9 cellular contexts compared by ENCODE assay signal in genomic region chr7:46352335-46352954, GRCh38.
A peak's percentile ranks its signal among the peaks of the same experiment; 100 is the strongest.
DNase-seq lines count a peak whose midpoint lies in the region; ATAC-seq lines count a peak whose summit lies in the region.
"Had no signal": no experiment of that assay in that cellular context is flagged by ENCODE, and none has a peak within 500 bp of the region (broad histone marks: within the 10 kb centered on the region; RNA-seq: fewer than 3 reads in every experiment).

No MANE protein-coding gene starts in this region.

- no peaks in the 10 kb centered on the region for H3K27me3 ChIP-seq in right cardiac atrium (ENCODE audit: control insufficient read depth, insufficient read depth)

- H3K27ac ChIP-seq in right cardiac atrium (ENCODE audit: low read length), result no peak overlapping the region

- H3K27ac Mint-ChIP-seq in activated naive CD8-positive, alpha-beta T cell treated with anti-CD3 and anti-CD28 coated beads, Interleukin-2, amount 50 U/mL, for 24 hours, result no peak overlapping the region
- H3K27ac Mint-ChIP-seq: CD8-positive, alpha-beta memory T cell had no signal

- H3K9me3 ChIP-seq in right cardiac atrium (ENCODE audit: control insufficient read depth, low read length), result no peaks in the 10 kb centered on the region

- intact Hi-C loops in right cardiac atrium (cut with DNase I), result loop anchor here (2.0 to 10.0 kb wide), 3 partner anchors 430 to 742 kb away; partner anchors contain the start of gene IGFBP3 (in 3 of the 4)

- peak; percentile 30 to 77 for DNase-seq in NCI-H524 (lab: John Stamatoyannopoulos, UW)
- no peak for DNase-seq in NCI-H524 treated with DMSO at 0.1 percent for 48 hours (lab: John Stamatoyannopoulos, UW)
- peak; percentile 42 for DNase-seq in KBM-7
- peak; percentile 10 for DNase-seq in activated naive CD8-positive, alpha-beta T cell treated with anti-CD3 and anti-CD28 coated beads, Interleukin-2, amount 50 U/mL, for 24 hours
- DNase-seq in right cardiac atrium, result peak in 1 of 3 donors; percentile 59
- DNase-seq in stimulated activated naive CD8-positive, alpha-beta T cell treated with anti-CD3 and anti-CD28 coated beads, Interleukin-15, Interleukin-2, amounts not matched to agents 100 U/mL and 50 U/mL, for 24 hours, result peak; percentile 17

- peaks cover 2% of the 10 kb centered on the region for H3K27me3 Mint-ChIP-seq in activated naive CD8-positive, alpha-beta T cell treated with anti-CD3 and anti-CD28 coated beads, Interleukin-2, amount 50 U/mL, for 24 hours

- no peak for ATAC-seq in activated naive CD8-positive, alpha-beta T cell treated with anti-CD3 and anti-CD28 coated beads, Interleukin-2, amount 50 U/mL, for 24 hours
- ATAC-seq in right cardiac atrium (peak; percentile 54 to 60), GM21723 (IDR thresholded peaks at IDR 0.05; ENCODE audit: unreplicated experiment) (no peak), HG03175 (IDR thresholded peaks at IDR 0.05; ENCODE audit: unreplicated experiment) (no peak)
- ATAC-seq in stimulated activated naive CD8-positive, alpha-beta T cell treated with anti-CD3 and anti-CD28 coated beads, Interleukin-15, Interleukin-2, amounts not matched to agents 100 U/mL and 50 U/mL, for 24 hours, result no peak

- H3K9me3 Mint-ChIP-seq in activated naive CD8-positive, alpha-beta T cell treated with anti-CD3 and anti-CD28 coated beads, Interleukin-2, amount 50 U/mL, for 24 hours, result no peaks in the 10 kb centered on the region

- in situ Hi-C loops in KBM-7 (cut with MboI; ENCODE audit: low pct_unique_long_range_greater_than_20kb, low sequenced_read_pairs), result no loop called here

- H3K4me1 Mint-ChIP-seq in activated naive CD8-positive, alpha-beta T cell treated with anti-CD3 and anti-CD28 coated beads, Interleukin-2, amount 50 U/mL, for 24 hours, result no peaks in the 10 kb centered on the region
- H3K4me1 Mint-ChIP-seq: CD8-positive, alpha-beta memory T cell had no signal

- no peaks in the 10 kb centered on the region for H3K36me3 Mint-ChIP-seq in activated naive CD8-positive, alpha-beta T cell treated with anti-CD3 and anti-CD28 coated beads, Interleukin-2, amount 50 U/mL, for 24 hours (ENCODE audit: low read depth)
- H3K36me3 Mint-ChIP-seq: CD8-positive, alpha-beta memory T cell had no signal

- no peak overlapping the region for H3K4me3 Mint-ChIP-seq in activated naive CD8-positive, alpha-beta T cell treated with anti-CD3 and anti-CD28 coated beads, Interleukin-2, amount 50 U/mL, for 24 hours
- H3K4me3 Mint-ChIP-seq: CD8-positive, alpha-beta memory T cell had no signal

- H3K4me3 ChIP-seq in right cardiac atrium (ENCODE audit: low read length), result no peak overlapping the region

- WGBS in right cardiac atrium, result 22% methylated on average over 2 of the region's 2 CpGs

- no peaks in the 10 kb centered on the region for H3K4me1 ChIP-seq in right cardiac atrium (ENCODE audit: control insufficient read depth, insufficient read depth, low read length)

Comparison
In these comparisons a context has a peak if more than half of its experiments do, and no peak if none do; other contexts are left out.
1. ATAC-seq: peak in right cardiac atrium (2 of 2); none in activated naive CD8-positive, alpha-beta T cell treated with anti-CD3 and anti-CD28 coated beads, Interleukin-2, amount 50 U/mL, for 24 hours (single experiment), stimulated activated naive CD8-positive, alpha-beta T cell treated with anti-CD3 and anti-CD28 coated beads, Interleukin-15, Interleukin-2, amounts not matched to agents 100 U/mL and 50 U/mL, for 24 hours (single experiment), GM21723 (single experiment) and HG03175 (single experiment).